8 cellular contexts compared by ENCODE assay signal in genomic region chr22:29883831-29884139, GRCh38. TPM values are rescaled to one million over a fixed set of nuclear protein-coding genes. Genes with fewer than 3 reads are reported as not detected.
DNase-seq lines count a peak whose midpoint lies in the region; ATAC-seq, FAIRE-seq and TF ChIP-seq lines count a peak whose summit lies in the region.

No MANE protein-coding gene starts in this region.

- H3K27ac Mint-ChIP-seq in T-cell = peak overlapping the region; percentile 73 to 81

- peaks cover 7% of the 10 kb centered on the region for H3K4me1 ChIP-seq in foreskin keratinocyte
- peaks cover 6% of the 10 kb centered on the region in 2 donors for H3K4me1 ChIP-seq in small intestine (ENCODE audit: control insufficient read depth in 2 of 2, insufficient read depth in 1 of 2, low read depth in 1 of 2, low read length in 1 of 2)

- H3K4me3 ChIP-seq in small intestine (ENCODE audit: low read depth in 1 of 2, low read length in 2 of 2) = peak overlapping the region; percentile 93 to 100

- H3K9me3 Mint-ChIP-seq in T-cell = no peaks in the 10 kb centered on the region

- H3K36me3 Mint-ChIP-seq in T-cell = no peaks in the 10 kb centered on the region

- TF ChIP-seq CTCF in foreskin keratinocyte (conservative IDR thresholded peaks at IDR 0.05) = no peak
- no peak for TF ChIP-seq CTCF in GM13976 (IDR thresholded peaks at IDR 0.05; ENCODE audit: borderline replicate concordance, control extremely low read depth, extremely low read depth, insufficient read depth, missing control alignments)

- H3K27me3 Mint-ChIP-seq in T-cell = no peaks in the 10 kb centered on the region

- H3K27me3 ChIP-seq in foreskin keratinocyte = no peaks in the 10 kb centered on the region
- no peaks in the 10 kb centered on the region for H3K27me3 ChIP-seq in small intestine (ENCODE audit: control insufficient read depth in 2 of 2, insufficient read depth in 2 of 2, low read length in 2 of 2)

- ATAC-seq in GM21515 (IDR thresholded peaks at IDR 0.05; ENCODE audit: unreplicated experiment) = peak; percentile 4
- ATAC-seq in T-cell (replicated peaks in 1 of 4) = no peak
- ATAC-seq in foreskin keratinocyte = no peak
- no peak for ATAC-seq in GM21723 (IDR thresholded peaks at IDR 0.05; ENCODE audit: unreplicated experiment)
- no peak for ATAC-seq in GM21576 (IDR thresholded peaks at IDR 0.05; ENCODE audit: unreplicated experiment)

- CTCF ChIA-PET in T-cell (lab: Charles Lee) = interaction anchor here in 1 of 2 donors (0.6 kb wide), 2 partner anchors 29 to 46 kb away, joined by 4 to 6 read pairs; no protein-coding TSS in a partner anchor

- H3K27ac ChIP-seq in foreskin keratinocyte = peak overlapping the region; percentile 60
- peak overlapping the region; percentile 96 to 98 for H3K27ac ChIP-seq in small intestine (ENCODE audit: low read depth in 1 of 2, low read length in 1 of 2)

- peaks cover 13 to 15% (median 14%) of the 10 kb centered on the region in 3 donors for H3K4me1 Mint-ChIP-seq in T-cell

- no peak for DNase-seq in T-cell
- DNase-seq in foreskin keratinocyte = no peak
- no peak for DNase-seq in small intestine
- no peak for DNase-seq in GM13976 (ENCODE audit: low spot score)
- DNase-seq in NCI-H2196 (lab: John Stamatoyannopoulos, UW; ENCODE audit: unreplicated experiment) = no peak

- no peak for FAIRE-seq in small intestine (lab: Jason Lieb, UNC)

- no peaks in the 10 kb centered on the region for H3K9me3 ChIP-seq in small intestine (ENCODE audit: control insufficient read depth, low read depth)

- peak overlapping the region in 1 of 3 donors; percentile 92 for H3K4me3 Mint-ChIP-seq in T-cell

- POLR2A ChIA-PET in T-cell (lab: Charles Lee) = interaction anchor here in 1 of 2 donors (0.6 kb wide), 2 partner anchors 9 to 182 kb away, joined by 4 to 6 read pairs; no protein-coding TSS in a partner anchor

- H3K36me3 ChIP-seq in small intestine (ENCODE audit: control insufficient read depth in 2 of 2, insufficient read depth in 2 of 2, low read length in 2 of 2) = no peaks in the 10 kb centered on the region

- in situ Hi-C loops in GM13976 (cut with MboI; ENCODE audit: low sequenced_read_pairs, unreplicated experiment) = no loop called here

- whole genome bisulfite sequencing in small intestine, 3 donors = 1 to 3% (median 2%) methylated on average over 8 of the region's 8 CpGs

RNA-seq across cellular contexts. Expression of gene MTMR3, which starts 0.8 kb away (rescaled TPM):
- total RNA-seq in T-cell = 10 to 100 TPM; 49.2 to 62.7 (median 57.1) TPM
- 19.7 and 21.0 TPM in 2 replicates for total RNA-seq in foreskin keratinocyte
- 4.8 and 5.9 TPM in 2 replicates for polyA plus RNA-seq in foreskin keratinocyte
- 10 to 100 TPM in 2 of 3 donors, 1 to 10 TPM in 1; 9.2 to 14.8 (median 11.5) TPM for polyA plus RNA-seq in small intestine

RNA-seq across cellular contexts. Expression of gene ASCC2, which starts 45.7 kb away (rescaled TPM):
- 10 to 100 TPM; 80.1 to 94.2 (median 85.7) TPM for total RNA-seq in T-cell
- 51.0 and 54.7 TPM in 2 replicates for total RNA-seq in foreskin keratinocyte
- polyA plus RNA-seq in foreskin keratinocyte = 54.7 and 55.1 TPM in 2 replicates
- polyA plus RNA-seq in small intestine = 10 to 100 TPM; 38.3 to 80.1 (median 73.2) TPM
